11 cellular contexts compared by ENCODE assay signal in genomic region chr1:156481527-156481926, GRCh38. TPM values are rescaled to one million over a fixed set of nuclear protein-coding genes. Genes with fewer than 3 reads are reported as not detected.
DNase-seq lines count a peak whose midpoint lies in the region; ATAC-seq and TF ChIP-seq lines count a peak whose summit lies in the region.
"Had no signal": no experiment of that assay in that cellular context is flagged by ENCODE, and none has a peak within 500 bp of the region (broad histone marks: within the 10 kb centered on the region; RNA-seq: fewer than 3 reads in every experiment).

No MANE protein-coding gene starts in this region.

- H3K9me3 Mint-ChIP-seq in activated CD8-positive, alpha-beta T cell treated with anti-CD3 and anti-CD28 coated beads, Interleukin-2, amount 10 ng/mL, durations not matched to agents 7 days and 5 days (ENCODE audit: insufficient read depth): no peaks in the 10 kb centered on the region
- H3K9me3 Mint-ChIP-seq in natural killer cell: no peaks in the 10 kb centered on the region

- peak overlapping the region in 9 of 11 experiments; percentile 26 to 57 (median 39); a peak in 15 of 22 replicates for H3K9ac ChIP-seq in BLaER1 treated with 17β-estradiol and CSF1 and Interleukin-3, amounts not matched to agents 10 nM and 100 nM

- CTCF ChIA-PET in activated CD8-positive, alpha-beta T cell treated with anti-CD3 and anti-CD28 coated beads, Interleukin-2, amount 10 ng/mL, durations not matched to agents 7 days and 5 days (lab: Charles Lee): interaction anchor here (0.7 to 8.1 kb wide), 24 partner anchors 10 to 208 kb away, joined by 3 to 207 read pairs (median 16); partner anchors contain the start of genes HAPLN2, IQGAP3, MEF2D and NAXE

- peaks cover 61% of the 10 kb centered on the region for H3K4me1 Mint-ChIP-seq in activated CD8-positive, alpha-beta T cell treated with anti-CD3 and anti-CD28 coated beads, Interleukin-2, amount 10 ng/mL, durations not matched to agents 7 days and 5 days (ENCODE audit: low read depth)
- H3K4me1 Mint-ChIP-seq in natural killer cell: peaks cover 44 to 65% of the 10 kb centered on the region in 2 donors

- peaks cover 75 to 100% (median 95%) of the 10 kb centered on the region in 10 experiments for H3K4me1 ChIP-seq in BLaER1 treated with 17β-estradiol and CSF1 and Interleukin-3, amounts not matched to agents 10 nM and 100 nM

- H3K36me3 ChIP-seq in BLaER1 treated with 17β-estradiol and CSF1 and Interleukin-3, amounts not matched to agents 10 nM and 100 nM: peaks cover 91 to 100% (median 99%) of the 10 kb centered on the region in 11 experiments

- no peaks in the 10 kb centered on the region for H3K27me3 Mint-ChIP-seq in activated CD8-positive, alpha-beta T cell treated with anti-CD3 and anti-CD28 coated beads, Interleukin-2, amount 10 ng/mL, durations not matched to agents 7 days and 5 days (ENCODE audit: low read depth)
- H3K27me3 Mint-ChIP-seq in natural killer cell (ENCODE audit: low read depth in 2 of 2): no peaks in the 10 kb centered on the region

- no peaks in the 10 kb centered on the region for H3K27me3 ChIP-seq in BLaER1 treated with 17β-estradiol and CSF1 and Interleukin-3, amounts not matched to agents 10 nM and 100 nM
- H3K27me3 ChIP-seq: neutrophil had no signal

- peak; percentile 29 for ATAC-seq in GM18498 (IDR thresholded peaks at IDR 0.05; ENCODE audit: unreplicated experiment)
- no peak for ATAC-seq in activated CD8-positive, alpha-beta T cell treated with anti-CD3 and anti-CD28 coated beads, Interleukin-2, amount 10 ng/mL, durations not matched to agents 7 days and 5 days
- ATAC-seq in natural killer cell: no peak
- ATAC-seq in GM21576 (IDR thresholded peaks at IDR 0.05; ENCODE audit: unreplicated experiment): no peak

- intact Hi-C loops in natural killer cell (cut with micrococcal nuclease): loop anchor here (2.0 kb wide), 1 partner anchor 19 kb away; the partner anchor contains the start of gene MEF2D

- H3K27ac ChIP-seq in BLaER1 treated with 17β-estradiol and CSF1 and Interleukin-3, amounts not matched to agents 10 nM and 100 nM: peak overlapping the region in 8 of 11 experiments; percentile 16 to 58 (median 48); a peak in 11 of 22 replicates
- H3K27ac ChIP-seq: PC-9 had no signal

- no peaks in the 10 kb centered on the region for H3K9me3 ChIP-seq in BLaER1 treated with 17β-estradiol and CSF1 and Interleukin-3, amounts not matched to agents 10 nM and 100 nM (replicated peaks in 1 of 11)
- H3K9me3 ChIP-seq: neutrophil had no signal

- H3K27ac Mint-ChIP-seq in activated CD8-positive, alpha-beta T cell treated with anti-CD3 and anti-CD28 coated beads, Interleukin-2, amount 10 ng/mL, durations not matched to agents 7 days and 5 days: peak overlapping the region; percentile 63
- peak overlapping the region; percentile 90 to 93 for H3K27ac Mint-ChIP-seq in natural killer cell

- peak overlapping the region; percentile 38 to 80 (median 64) for H3K4me2 ChIP-seq in BLaER1 treated with 17β-estradiol and CSF1 and Interleukin-3, amounts not matched to agents 10 nM and 100 nM
- H3K4me2 ChIP-seq: PC-9 had no signal

- H3K4me3 Mint-ChIP-seq in activated CD8-positive, alpha-beta T cell treated with anti-CD3 and anti-CD28 coated beads, Interleukin-2, amount 10 ng/mL, durations not matched to agents 7 days and 5 days: no peak overlapping the region
- no peak overlapping the region for H3K4me3 Mint-ChIP-seq in natural killer cell

- H4K20me1 ChIP-seq in BLaER1 treated with 17β-estradiol and CSF1 and Interleukin-3, amounts not matched to agents 10 nM and 100 nM: peaks cover 99 to 100% (median 100%) of the 10 kb centered on the region in 11 experiments

- H3K36me3 Mint-ChIP-seq in activated CD8-positive, alpha-beta T cell treated with anti-CD3 and anti-CD28 coated beads, Interleukin-2, amount 10 ng/mL, durations not matched to agents 7 days and 5 days (ENCODE audit: low read depth): peaks cover 63% of the 10 kb centered on the region
- peaks cover 14% of the 10 kb centered on the region for H3K36me3 Mint-ChIP-seq in natural killer cell

- H3K4me3 ChIP-seq in BLaER1 treated with 17β-estradiol and CSF1 and Interleukin-3, amounts not matched to agents 10 nM and 100 nM: peak overlapping the region in 3 of 10 experiments; percentile 5 to 12 (median 8); a peak in 1 of 20 replicates
- H3K4me3 ChIP-seq: PC-9 had no signal

- POLR2A ChIA-PET in activated CD8-positive, alpha-beta T cell treated with anti-CD3 and anti-CD28 coated beads, Interleukin-2, amount 10 ng/mL, durations not matched to agents 7 days and 5 days (lab: Charles Lee): interaction anchor here (0.9 to 12.8 kb wide), 7 partner anchors 9 to 119 kb away, joined by 3 to 143 read pairs (median 5); partner anchors contain the start of genes GPATCH4, MEF2D and NAXE

- TF ChIP-seq CTCF in natural killer cell (IDR thresholded peaks at IDR 0.05): no peak

- no peak for DNase-seq in activated CD8-positive, alpha-beta T cell treated with anti-CD3 and anti-CD28 coated beads, Interleukin-2, amount 10 ng/mL, durations not matched to agents 7 days and 5 days
- DNase-seq in natural killer cell (no peak), DMS 273 treated with DMSO at 0.1 percent for 48 hours (lab: John Stamatoyannopoulos, UW) (no peak), NCI-H1105 (lab: John Stamatoyannopoulos, UW) (no peak), SW480 (ENCODE audit: low spot score) (no peak)
- DNase-seq: NCI-H187 had no signal

RNA-seq across cellular contexts. Expression of gene MEF2D, which starts 19.0 kb away (rescaled TPM):
- 10 to 100 TPM; 34.8 to 40.1 TPM for total RNA-seq in activated CD8-positive, alpha-beta T cell treated with anti-CD3 and anti-CD28 coated beads, Interleukin-2, amount 10 ng/mL, durations not matched to agents 7 days and 5 days
- 100 to 1,000 TPM; 232 to 298 (median 284) TPM for total RNA-seq in natural killer cell

Comparison
In these comparisons a context has a peak if more than half of its experiments do, and no peak if none do; other contexts are left out.
1. RNA of gene MEF2D, which starts 19.0 kb away (total RNA-seq): 232 to 298 TPM in natural killer cell; 34.8 to 40.1 TPM in activated CD8-positive, alpha-beta T cell treated with anti-CD3 and anti-CD28 coated beads, Interleukin-2, amount 10 ng/mL, durations not matched to agents 7 days and 5 days; every median in the first group is over 4 times any median in the second.